22 cellular contexts compared by ENCODE assay signal in the genomic region with DNA sequence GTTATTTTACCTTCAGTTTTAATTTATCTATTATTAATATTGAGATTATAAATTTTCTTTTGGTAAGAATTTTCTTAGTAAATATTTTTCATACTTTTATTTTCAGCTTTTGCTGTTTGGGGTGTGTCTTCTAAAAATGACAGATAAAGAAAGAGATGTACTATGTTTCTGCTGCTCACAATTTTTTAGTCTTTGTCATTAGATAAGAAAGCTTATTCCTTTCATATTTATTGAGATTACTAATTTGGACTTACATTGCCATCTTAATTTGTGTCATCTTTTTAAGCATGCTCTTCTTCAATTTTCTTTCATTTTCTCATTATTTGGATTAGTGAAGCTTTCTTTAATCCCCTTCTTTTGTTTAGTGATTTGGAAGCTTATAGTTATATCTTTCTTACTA. TPM values are rescaled to one million over a fixed set of nuclear protein-coding genes. Genes with fewer than 3 reads are reported as not detected.
DNase-seq lines count a peak whose midpoint lies in the region; ATAC-seq, FAIRE-seq and TF ChIP-seq lines count a peak whose summit lies in the region.
"Had no signal": no experiment of that assay in that cellular context is flagged by ENCODE, and none has a peak within 500 bp of the region (broad histone marks: within the 10 kb centered on the region; RNA-seq: fewer than 3 reads in every experiment).

No MANE protein-coding gene starts in this region.

- intact Hi-C loops in K562 (cut with micrococcal nuclease), result no loop called here

- H2AFZ ChIP-seq in K562 (ENCODE audit: low read depth, low read length), result no peak overlapping the region
- H2AFZ ChIP-seq in mesenchymal stem cell (ENCODE audit: low read depth, low read length), result no peak overlapping the region
- H2AFZ ChIP-seq: GM23248 had no signal

- H2BK120ac ChIP-seq in mesenchymal stem cell (ENCODE audit: low read depth, low read length), result no peak overlapping the region

- TF ChIP-seq EP300 in K562 (IDR thresholded peaks at IDR 0.05; ENCODE audit: low read length), result no peak

- H3K27me3 ChIP-seq in K562 (ENCODE audit: control insufficient read depth in 2 of 2, insufficient read depth in 2 of 2, low read length in 2 of 2) (no peaks in the 10 kb centered on the region), mesenchymal stem cell (ENCODE audit: control insufficient read depth in 1 of 2, insufficient read depth in 1 of 2, low read length in 2 of 2) (no peaks in the 10 kb centered on the region)
- H3K27me3 ChIP-seq: BLaER1 had no signal

- TF ChIP-seq CTCF in K562 (IDR thresholded peaks at IDR 0.05 in 2 of 3, conservative IDR thresholded peaks at IDR 0.05 in 1 of 3; ENCODE audit: insufficient read depth in 2 of 3, low read depth in 1 of 3, low read length in 3 of 3), result no peak

- ATAC-seq in K562 (no peak), GM18505 (IDR thresholded peaks at IDR 0.05; ENCODE audit: unreplicated experiment) (no peak), GM18909 (IDR thresholded peaks at IDR 0.05; ENCODE audit: poor library complexity, unreplicated experiment) (no peak)
- ATAC-seq: CD8-positive, alpha-beta T cell had no signal

- H2BK5ac ChIP-seq in mesenchymal stem cell (ENCODE audit: low read depth, low read length, poor library complexity, severe bottlenecking), result peak overlapping the region; percentile 57

- H2BK12ac ChIP-seq in mesenchymal stem cell (ENCODE audit: low read length in 2 of 2), result no peak overlapping the region

- no peaks in the 10 kb centered on the region for H3K79me2 ChIP-seq in K562 (ENCODE audit: control insufficient read depth, insufficient read depth, low read length)

- H3K79me1 ChIP-seq in mesenchymal stem cell (replicated peaks; ENCODE audit: low read length, poor library complexity, severe bottlenecking), result no peaks in the 10 kb centered on the region

- no peaks in the 10 kb centered on the region for H3K9me1 ChIP-seq in K562 (ENCODE audit: control insufficient read depth, insufficient read depth, low read length)

- H3K27ac ChIP-seq in K562 (ENCODE audit: extremely low read depth, low read depth, low read length), result no peak overlapping the region
- no peak overlapping the region for H3K27ac ChIP-seq in mesenchymal stem cell (ENCODE audit: low read length, poor library complexity, severe bottlenecking)
- H3K27ac ChIP-seq: BLaER1, C4-2B, GM23248 had no signal

- CTCF ChIA-PET in K562 (lab: Yijun Ruan, JAX; ENCODE audit: low intra/inter-chr PET ratio), result no interaction called here

- no peak overlapping the region for H2BK15ac ChIP-seq in mesenchymal stem cell (ENCODE audit: low read depth, poor library complexity, severe bottlenecking)

- no peak overlapping the region for H2AK5ac ChIP-seq in mesenchymal stem cell (ENCODE audit: low read length, severe bottlenecking)

- POLR2A ChIA-PET in K562 (lab: Yijun Ruan, JAX), result no interaction called here

- H3K4ac ChIP-seq in mesenchymal stem cell (ENCODE audit: low read depth in 1 of 2, low read length in 2 of 2), result no peak overlapping the region

- H3K9me3 ChIP-seq in K562 (replicated peaks; ENCODE audit: control insufficient read depth, insufficient read depth, low read depth, low read length), result no peaks in the 10 kb centered on the region; the same call in 1 of the 2 replicates
- no peaks in the 10 kb centered on the region for H3K9me3 ChIP-seq in mesenchymal stem cell (ENCODE audit: control insufficient read depth, low read length)
- H3K9me3 ChIP-seq: Caco-2 had no signal

- no peaks in the 10 kb centered on the region for H3K4me1 ChIP-seq in K562 (replicated peaks in 1 of 2; ENCODE audit: control insufficient read depth in 2 of 2, insufficient read depth in 2 of 2, low read length in 2 of 2)
- H3K4me1 ChIP-seq in mesenchymal stem cell (ENCODE audit: control insufficient read depth, insufficient read depth, low read depth, low read length), result no peaks in the 10 kb centered on the region
- H3K4me1 ChIP-seq: BLaER1, Caco-2 had no signal

- no TSS peak for BruUV-seq in K562 (replicated peaks; lab: Mats Ljungman, UMichigan)

- H3K14ac ChIP-seq in mesenchymal stem cell (ENCODE audit: low read length in 2 of 2), result no peak overlapping the region

- no peak overlapping the region for H3K23ac ChIP-seq in mesenchymal stem cell (ENCODE audit: low read length in 2 of 2)

- FAIRE-seq in K562 (lab: Jason Lieb, UNC) (no peak), frontal cortex (lab: Jason Lieb, UNC) (peak; percentile 69)
- FAIRE-seq: D721Med, GM12891, GM19239, H1 had no signal

- H4K91ac ChIP-seq in mesenchymal stem cell (ENCODE audit: low read length), result no peak overlapping the region

- H3K36me3 ChIP-seq in K562 (ENCODE audit: control insufficient read depth, insufficient read depth, low read length) (no peaks in the 10 kb centered on the region), mesenchymal stem cell (ENCODE audit: control insufficient read depth in 1 of 2, insufficient read depth in 2 of 2, low read depth in 1 of 2, low read length in 2 of 2) (no peaks in the 10 kb centered on the region)
- H3K36me3 ChIP-seq: BLaER1 had no signal

- H3K4me2 ChIP-seq in K562 (ENCODE audit: insufficient read depth, low read length), result no peak overlapping the region
- no peak overlapping the region for H3K4me2 ChIP-seq in mesenchymal stem cell (ENCODE audit: low read length, poor library complexity, severe bottlenecking)
- H3K4me2 ChIP-seq: BLaER1 had no signal

- no peak overlapping the region for H3K9ac ChIP-seq in K562 (ENCODE audit: insufficient read depth in 1 of 2, low read depth in 2 of 2, low read length in 2 of 2)
- no peak overlapping the region for H3K9ac ChIP-seq in mesenchymal stem cell (ENCODE audit: low read length)
- H3K9ac ChIP-seq: BLaER1, GM23248 had no signal

- H4K20me1 ChIP-seq in K562 (replicated peaks; ENCODE audit: control insufficient read depth, insufficient read depth, low read length), result no peaks in the 10 kb centered on the region
- H4K20me1 ChIP-seq: BLaER1 had no signal

- no peak overlapping the region for H3K4me3 ChIP-seq in K562
- no peak overlapping the region for H3K4me3 ChIP-seq in mesenchymal stem cell (ENCODE audit: insufficient read depth in 1 of 2, low read depth in 1 of 2, low read length in 2 of 2)
- H3K4me3 ChIP-seq: BLaER1, GM23248 had no signal

- DNase-seq in K562 (ENCODE audit: extremely low read depth in 1 of 4, low spot score in 3 of 4) (no peak), frontal cortex (ENCODE audit: low spot score in 2 of 2) (no peak), mesenchymal stem cell (no peak), ACHN (no peak)
- DNase-seq: Caco-2; CD4-positive, CD25-positive, alpha-beta regulatory T cell; CD8-positive, alpha-beta T cell; DMS 273 treated with DMSO at 0.1 percent for 48 hours; DMS79; EL; GF-D8; GM23248; H7; HCEC 1CT had no signal

- no peak overlapping the region for H3K18ac ChIP-seq in mesenchymal stem cell (ENCODE audit: low read depth in 1 of 2, low read length in 2 of 2)

- TF ChIP-seq RAD21 in K562 (CRISPR knock-in tag; conservative IDR thresholded peaks at IDR 0.05 in 1 of 2, IDR thresholded peaks at IDR 0.05 in 1 of 2), result no peak

- in situ Hi-C loops in K562 (cut with MboI), result no loop called here
- in situ Hi-C loops in ACHN (cut with HindIII; ENCODE audit: low pct_ligation_motif_present, low pct_unique_long_range_greater_than_20kb, low sequenced_read_pairs), result no loop called here

- H4K8ac ChIP-seq in mesenchymal stem cell (ENCODE audit: low read length), result no peak overlapping the region

- TF ChIP-seq POLR2A in K562 (conservative IDR thresholded peaks at IDR 0.05) (no peak), GM18505 (IDR thresholded peaks at IDR 0.05; ENCODE audit: borderline replicate concordance, extremely low read depth, insufficient read depth, insufficient read length) (no peak)

RNA-seq across cellular contexts. Expression of gene PHACTR2, which starts 13.6 kb away (rescaled TPM):
- 15.0 and 25.0 TPM in 2 replicates for total RNA-seq in K562 (2011; cell fraction: chromatin; rRNA removed; ENCODE audit: low replicate concordance)
- 4.7 and 5.4 TPM in 2 replicates for total RNA-seq in K562 (2011; cell fraction: nucleolus; rRNA removed)
- 9.0 and 17.7 TPM in 2 replicates for total RNA-seq in K562 (2011; cell fraction: nucleoplasm; rRNA removed)
- total RNA-seq in K562 (2014; rRNA removed) (29.4 and 38.1 TPM in 2 replicates), K562 (2014; rRNA removed; fragmentation: Illumina TruSeq; extraction: Trizol) (46.5 and 55.7 TPM in 2 replicates), K562 (2015; rRNA removed; fragmentation: Illumina TruSeq; extraction: Trizol) (45.7 and 52.5 TPM in 2 replicates), K562 (2021) (36.2 and 44.2 TPM in 2 replicates), frontal cortex (15.1 TPM)
- polyA plus RNA-seq in K562 (2011; rRNA removed) (13.0 and 16.1 TPM in 2 replicates), K562 (2014; fragmentation: Illumina TruSeq; extraction: Trizol) (19.5 and 22.9 TPM in 2 replicates), K562 (2014; fragmentation: Nextera tagmentation; extraction: Ambion mirVana) (10 to 100 TPM in 1 of 2 experiments, 1 to 10 TPM in 1; 5.3 to 13.9 TPM), K562 (2014; rRNA removed) (13.2 and 15.1 TPM in 2 replicates)
- polyA plus RNA-seq in K562 (2011; cell fraction: cytosol; rRNA removed), result 5.8 and 7.4 TPM in 2 replicates
- 6.8 and 8.9 TPM in 2 replicates for polyA plus RNA-seq in K562 (2011; cell fraction: nucleus; rRNA removed)
- polyA plus RNA-seq in K562 (2012), result 9.5 and 14.3 TPM in 2 replicates
- polyA minus RNA-seq in K562 (2011; rRNA and poly(A)+ RNA removed), result 36.8 and 42.7 TPM in 2 replicates
- 18.4 and 22.6 TPM in 2 replicates for polyA minus RNA-seq in K562 (2011; cell fraction: cytosol; rRNA and poly(A)+ RNA removed)
- 12.5 and 31.9 TPM in 2 replicates for polyA minus RNA-seq in K562 (2011; cell fraction: nucleus; rRNA and poly(A)+ RNA removed)
- 41.5 TPM for polyA plus RNA-seq in mesenchymal stem cell (2013, experiment 1 of 2)
- polyA plus RNA-seq in mesenchymal stem cell (2013, experiment 2 of 2), result 38.1 TPM
